1 cellular context compared by ENCODE assay signal in genomic region chr13:21212138-21212775, GRCh38.
TF ChIP-seq lines count a peak whose summit lies in the region.

No MANE protein-coding gene starts in this region.

TF ChIP-seq in HEK293, 187 proteins besides CTCF, POLR2A, EP300 and RAD21 (continued from another document):
- TF ChIP-seq PRDM2 (tag by site-specific recombination; IDR thresholded peaks at IDR 0.05; ENCODE audit: borderline replicate concordance) (no peak), ZNF555 (tag by site-specific recombination; conservative IDR thresholded peaks at IDR 0.05) (0 out of 2 replicates have a peak, but pooled peaks have one; percentile 10), GLI4 (tag by site-specific recombination; IDR thresholded peaks at IDR 0.05) (no peak), ZNF585B (tag by site-specific recombination; IDR thresholded peaks at IDR 0.05) (peak; percentile 91)
